8 cellular contexts compared by ENCODE assay signal in genomic region chr6:30556006-30556713, GRCh38. TPM values are rescaled to one million over a fixed set of nuclear protein-coding genes. Genes with fewer than 3 reads are reported as not detected.
DNase-seq lines count a peak whose midpoint lies in the region; ATAC-seq, FAIRE-seq and TF ChIP-seq lines count a peak whose summit lies in the region.

Gene GNL1 (minus strand): TSS chr6:30556489. CDS start chr6:30556203, 286 bp downstream.

- POLR2A ChIA-PET in HepG2 (lab: Yijun Ruan, JAX), result interaction anchor here (1.1 to 4.3 kb wide), 12 partner anchors 10 to 358 kb away, joined by 4 to 74 read pairs (median 7); partner anchors contain the start of genes ABCF1, DHX16, MDC1 and VARS2

- H3K27ac ChIP-seq in BLaER1, result peak within 1 kb of the TSS; percentile 95
- H3K27ac ChIP-seq in HepG2 (ENCODE audit: extremely low read length, insufficient read depth, low read length), result peak within 1 kb of the TSS; percentile 94

- H4K20me1 ChIP-seq in BLaER1 (peaks cover 44% of the 10 kb centered on the region; the same call in 1 of the 2 replicates), HepG2 (ENCODE audit: insufficient read depth, low read length) (peaks cover 11% of the 10 kb centered on the region)

- peaks cover 43% of the 10 kb centered on the region for H3K36me3 ChIP-seq in BLaER1
- peaks cover 14 to 34% of the 10 kb centered on the region in 2 experiments for H3K36me3 ChIP-seq in HepG2 (replicated peaks in 1 of 2; ENCODE audit: control insufficient read depth in 1 of 2, insufficient read depth in 2 of 2, low read length in 2 of 2)

- H3K9me3 ChIP-seq in BLaER1 (no peaks in the 10 kb centered on the region), HepG2 (ENCODE audit: low read length) (no peaks in the 10 kb centered on the region)

- TF ChIP-seq RAD21 in HepG2 (CRISPR knock-in tag; IDR thresholded peaks at IDR 0.05), result peak; percentile 44; the same call in 1 of the 2 replicates

- peak within 1 kb of the TSS; percentile 85 for H3K4me3 ChIP-seq in BLaER1
- H3K4me3 ChIP-seq in HepG2 (replicated peaks in 1 of 3; ENCODE audit: insufficient read depth in 1 of 3, low read depth in 2 of 3, low read length in 3 of 3), result peak within 1 kb of the TSS; percentile 87 to 93 (median 90)

- TF ChIP-seq POLR2A in HepG2 (IDR thresholded peaks at IDR 0.05; ENCODE audit: insufficient read depth in 1 of 2, low read depth in 2 of 2, low read length in 2 of 2), result peak in 1 of 2 experiments; percentile 40; a peak in 2 of 4 replicates

- intact Hi-C loops in HepG2 (cut with micrococcal nuclease; ENCODE audit: unreplicated experiment), result loop anchor here (2.0 kb wide), 1 partner anchor 161 kb away; the partner anchor contains the start of gene MDC1

- FAIRE-seq in HepG2 (lab: Jason Lieb, UNC), result no peak

- WGBS in HepG2 (ENCODE audit: low lambda C conversion rate), result 1% methylated on average over 60 of the region's 67 CpGs

- H2AFZ ChIP-seq in HepG2 (ENCODE audit: low read length), result peak within 1 kb of the TSS; percentile 60

- BruUV-seq in HepG2 (replicated peaks; lab: Mats Ljungman, UMichigan), result no TSS peak

- H3K27me3 ChIP-seq in BLaER1 (no peaks in the 10 kb centered on the region), HepG2 (ENCODE audit: control insufficient read depth in 1 of 2, insufficient read depth in 2 of 2, low read length in 2 of 2) (no peaks in the 10 kb centered on the region; a peak in 1 of 5 replicates)

- H3K4me1 ChIP-seq in BLaER1, result peaks cover 38% of the 10 kb centered on the region
- peaks cover 26% of the 10 kb centered on the region for H3K4me1 ChIP-seq in HepG2 (ENCODE audit: insufficient read depth, low read length)

- peak; percentile 79 for ATAC-seq in GM19328 (IDR thresholded peaks at IDR 0.05; ENCODE audit: unreplicated experiment)
- peak; percentile 63 for ATAC-seq in HG03520 (IDR thresholded peaks at IDR 0.05; ENCODE audit: unreplicated experiment)
- peak; percentile 85 for ATAC-seq in HepG2

- no peak for TF ChIP-seq CTCF in HepG2 (CRISPR knock-in tag; IDR thresholded peaks at IDR 0.05)

- in situ Hi-C loops in HepG2 (cut with HindIII; ENCODE audit: extremely low pct_ligation_motif_present, low pct_unique_long_range_greater_than_20kb), result no loop called here

- H3K4me2 ChIP-seq in BLaER1, result peak within 1 kb of the TSS; percentile 90
- peak within 1 kb of the TSS; percentile 92 for H3K4me2 ChIP-seq in HepG2 (ENCODE audit: low read depth, low read length)

- peaks cover 27% of the 10 kb centered on the region for H3K79me2 ChIP-seq in HepG2 (ENCODE audit: insufficient read depth, low read length)

- TF ChIP-seq EP300 in HepG2 (IDR thresholded peaks at IDR 0.05; ENCODE audit: low read depth in 2 of 2, low read length in 2 of 2) (peak in 1 of 2 experiments; percentile 49; a peak in 1 of 4 replicates), HepG2 (CRISPR knock-in tag; IDR thresholded peaks at IDR 0.05; ENCODE audit: borderline replicate concordance) (peak; percentile 24; the same call in 1 of the 2 replicates)

- DNase-seq in NCI-H748 treated with DMSO at 0.1 percent for 48 hours (lab: John Stamatoyannopoulos, UW), result peak; percentile 89
- DNase-seq in activated CD4-positive, alpha-beta T cell treated with anti-CD3 and anti-CD28 coated beads, Interleukin-2, amount 50 U/mL, for 24 hours (ENCODE audit: low read depth in 1 of 2, low spot score in 1 of 2), result peak; percentile 99
- peak; percentile 71 for DNase-seq in dedifferentiated amniotic fluid mesenchymal stem cell (ENCODE audit: extremely low spot score)
- DNase-seq in HepG2 (ENCODE audit: low spot score), result peak; percentile 94
- peak; percentile 100 for DNase-seq in stimulated activated CD4-positive, alpha-beta T cell treated with anti-CD3 and anti-CD28 coated beads, Interleukin-4, amount 100 ng/mL, for 24 hours

- peak within 1 kb of the TSS; percentile 90 for H3K9ac ChIP-seq in BLaER1
- peak within 1 kb of the TSS; percentile 85 for H3K9ac ChIP-seq in HepG2 (ENCODE audit: insufficient read depth, low read depth, low read length)

- CTCF ChIA-PET in HepG2 (lab: Yijun Ruan, JAX; ENCODE audit: low intra/inter-chr PET ratio, low total read pairs), result no interaction called here

TF ChIP-seq in HepG2, 621 proteins besides CTCF, POLR2A, EP300 and RAD21 (continues in another document):
- TF ChIP-seq KDM3A (CRISPR knock-in tag; IDR thresholded peaks at IDR 0.05; ENCODE audit: low read depth) (0 out of 2 replicates have a peak, but pooled peaks have one; percentile 10), NRL (CRISPR knock-in tag; IDR thresholded peaks at IDR 0.05; ENCODE audit: borderline replicate concordance) (no peak; the same call in 1 of the 2 replicates), ZNF660 (CRISPR knock-in tag; IDR thresholded peaks at IDR 0.05; ENCODE audit: borderline replicate concordance, low read depth) (no peak; the same call in 1 of the 2 replicates), XBP1 (CRISPR knock-in tag; IDR thresholded peaks at IDR 0.05) (0 out of 2 replicates have a peak, but pooled peaks have one; percentile 65), ZNF747 (CRISPR knock-in tag; IDR thresholded peaks at IDR 0.05; ENCODE audit: borderline replicate concordance) (peak; percentile 93), RERE (CRISPR knock-in tag; IDR thresholded peaks at IDR 0.05; ENCODE audit: low read depth) (0 out of 2 replicates have a peak, but pooled peaks have one; percentile 36), SRSF9 (IDR thresholded peaks at IDR 0.05; ENCODE audit: borderline replicate concordance, insufficient read depth, low read depth, low read length, poor library complexity, severe bottlenecking) (no peak)

RNA-seq across cellular contexts. Expression of gene GNL1, which starts in this region (rescaled TPM):
- total RNA-seq in HepG2 (2016; rRNA removed; fragmentation: Illumina TruSeq; extraction: Trizol), result 54.8 and 55.6 TPM in 2 replicates
- 11.5 and 14.7 TPM in 2 replicates for total RNA-seq in HepG2 (2016; cell fraction: cytosol; rRNA removed; fragmentation: Illumina TruSeq; extraction: Trizol; ENCODE audit: low read depth)
- total RNA-seq in HepG2 (2016; cell fraction: insoluble cytoplasmic fraction; rRNA removed; fragmentation: Illumina TruSeq; extraction: Trizol), result 48.5 and 56.5 TPM in 2 replicates
- 23.9 and 27.8 TPM in 2 replicates for total RNA-seq in HepG2 (2016; cell fraction: membrane; rRNA removed; fragmentation: Illumina TruSeq; extraction: Trizol)
- 27.7 and 34.5 TPM in 2 replicates for total RNA-seq in HepG2 (2016; cell fraction: nucleus; rRNA removed; fragmentation: Illumina TruSeq; extraction: Trizol)
- polyA plus RNA-seq in HepG2 (2011; rRNA removed), result 35.0 and 46.8 TPM in 2 replicates
- 25.1 and 32.1 TPM in 2 replicates for polyA plus RNA-seq in HepG2 (2011; cell fraction: cytosol; rRNA removed)
- 40.6 and 54.9 TPM in 2 replicates for polyA plus RNA-seq in HepG2 (2011; cell fraction: nucleus; rRNA removed)
- 45.3 and 50.3 TPM in 2 replicates for polyA plus RNA-seq in HepG2 (2012)
- polyA plus RNA-seq in HepG2 (2016; cell fraction: cytosol; fragmentation: Illumina TruSeq; extraction: Trizol; ENCODE audit: low read depth), result 12.7 and 15.8 TPM in 2 replicates
- polyA plus RNA-seq in HepG2 (2016; cell fraction: insoluble cytoplasmic fraction; fragmentation: Illumina TruSeq; extraction: Trizol; ENCODE audit: low read depth), result 53.9 and 60.5 TPM in 2 replicates
- 19.5 and 25.2 TPM in 2 replicates for polyA plus RNA-seq in HepG2 (2016; cell fraction: membrane; fragmentation: Illumina TruSeq; extraction: Trizol; ENCODE audit: low read depth)
- 84.3 and 89.3 TPM in 2 replicates for polyA plus RNA-seq in HepG2 (2016; cell fraction: nucleus; fragmentation: Illumina TruSeq; extraction: Trizol; ENCODE audit: insufficient read depth, low read depth)
- polyA minus RNA-seq in HepG2 (2011; rRNA and poly(A)+ RNA removed; ENCODE audit: low replicate concordance), result 34.2 and 47.6 TPM in 2 replicates
- 22.4 and 23.5 TPM in 2 replicates for polyA minus RNA-seq in HepG2 (2011; cell fraction: cytosol; rRNA and poly(A)+ RNA removed)
- polyA minus RNA-seq in HepG2 (2011; cell fraction: nucleus; rRNA and poly(A)+ RNA removed), result 22.4 and 27.0 TPM in 2 replicates

Comparison
In these comparisons a context has a peak if more than half of its experiments do, and no peak if none do; other contexts are left out.
1. Peak in every context shown above with its lines: DNase-seq, ATAC-seq, H3K4me3 ChIP-seq and H3K27ac ChIP-seq.